1 cellular context compared by ENCODE assay signal in genomic region chr15:64460206-64460736, GRCh38.
TF ChIP-seq lines count a peak whose summit lies in the region.

TSS of gene ZNF609 (plus strand) at chr15:64460578. CDS start at chr15:64499420, 38,842 bp downstream.

TF ChIP-seq in HepG2, 621 proteins besides CTCF, POLR2A, EP300 and RAD21 (continued from another document and continues in another):
- TF ChIP-seq CENPT (CRISPR knock-in tag; IDR thresholded peaks at IDR 0.05; ENCODE audit: low read depth) (no peak), HOXA5 (CRISPR knock-in tag; IDR thresholded peaks at IDR 0.05) (no peak; the same call in 1 of the 2 replicates), CSRNP1 (CRISPR knock-in tag; IDR thresholded peaks at IDR 0.05) (no peak), ZNF687 (CRISPR knock-in tag; IDR thresholded peaks at IDR 0.05) (peak; percentile 81), KLF6 (CRISPR knock-in tag; IDR thresholded peaks at IDR 0.05) (no peak), CREBL2 (CRISPR knock-in tag; IDR thresholded peaks at IDR 0.05; ENCODE audit: borderline replicate concordance) (no peak), ZKSCAN1 (IDR thresholded peaks at IDR 0.05; ENCODE audit: low read length) (peak; percentile 41; the same call in 1 of the 2 replicates), TFE3 (CRISPR knock-in tag; IDR thresholded peaks at IDR 0.05) (no peak; the same call in 1 of the 2 replicates), TRAFD1 (CRISPR knock-in tag; IDR thresholded peaks at IDR 0.05; ENCODE audit: borderline replicate concordance) (no peak), ZNF317 (CRISPR knock-in tag; IDR thresholded peaks at IDR 0.05) (0 out of 2 replicates have a peak, but pooled peaks have one; percentile 31), BORCS8-MEF2B (CRISPR knock-in tag; IDR thresholded peaks at IDR 0.05) (0 out of 2 replicates have a peak, but pooled peaks have one; percentile 32), NCOA1 (CRISPR knock-in tag; IDR thresholded peaks at IDR 0.05) (no peak), ATF5 (CRISPR knock-in tag; IDR thresholded peaks at IDR 0.05; ENCODE audit: low read depth) (no peak), ZFP36 (IDR thresholded peaks at IDR 0.05; ENCODE audit: borderline replicate concordance, low read depth, low read length, partially characterized antibody) (no peak), ZNF747 (CRISPR knock-in tag; IDR thresholded peaks at IDR 0.05; ENCODE audit: borderline replicate concordance) (peak; percentile 60; the same call in 1 of the 2 replicates), ZNF558 (CRISPR knock-in tag; IDR thresholded peaks at IDR 0.05; ENCODE audit: borderline replicate concordance) (peak; percentile 42; the same call in 1 of the 2 replicates), ATF3 (CRISPR knock-in tag; IDR thresholded peaks at IDR 0.05) (peak; percentile 51; the same call in 1 of the 2 replicates), ZMAT3 (CRISPR knock-in tag; conservative IDR thresholded peaks at IDR 0.05) (no peak), ZNF878 (CRISPR knock-in tag; IDR thresholded peaks at IDR 0.05) (no peak), ZSCAN29 (CRISPR knock-in tag; conservative IDR thresholded peaks at IDR 0.05) (peak; percentile 80; the same call in 1 of the 2 replicates), SOX6 (IDR thresholded peaks at IDR 0.05) (no peak), SOX6 (CRISPR knock-in tag; IDR thresholded peaks at IDR 0.05) (peak; percentile 54), SUZ12 (IDR thresholded peaks at IDR 0.05; ENCODE audit: low read depth, low read length) (no peak), ZFP37 (CRISPR knock-in tag; IDR thresholded peaks at IDR 0.05; ENCODE audit: borderline replicate concordance) (no peak), ZBTB8A (CRISPR knock-in tag; IDR thresholded peaks at IDR 0.05; ENCODE audit: borderline replicate concordance, low read depth) (no peak), GTF3A (CRISPR knock-in tag; conservative IDR thresholded peaks at IDR 0.05) (0 out of 2 replicates have a peak, but pooled peaks have one; percentile 54), ZNF512B (CRISPR knock-in tag; IDR thresholded peaks at IDR 0.05; ENCODE audit: borderline replicate concordance) (no peak), ATF7-NPFF (CRISPR knock-in tag; IDR thresholded peaks at IDR 0.05; ENCODE audit: low read depth) (no peak; the same call in 1 of the 2 replicates), SMARCE1 (IDR thresholded peaks at IDR 0.05; ENCODE audit: borderline replicate concordance) (no peak), PHB2 (IDR thresholded peaks at IDR 0.05; ENCODE audit: partially characterized antibody) (no peak), NR3C1 (CRISPR knock-in tag; IDR thresholded peaks at IDR 0.05) (no peak), SRSF9 (IDR thresholded peaks at IDR 0.05; ENCODE audit: borderline replicate concordance, insufficient read depth, low read depth, low read length, poor library complexity, severe bottlenecking) (no peak), ESRRA (CRISPR knock-in tag; IDR thresholded peaks at IDR 0.05; ENCODE audit: low read depth) (peak; percentile 63; the same call in 1 of the 2 replicates), TSC22D2 (CRISPR knock-in tag; IDR thresholded peaks at IDR 0.05; ENCODE audit: borderline replicate concordance) (0 out of 2 replicates have a peak, but pooled peaks have one; percentile 79), FOSL1 (CRISPR knock-in tag; IDR thresholded peaks at IDR 0.05; ENCODE audit: borderline replicate concordance) (no peak), ZNF556 (CRISPR knock-in tag; IDR thresholded peaks at IDR 0.05; ENCODE audit: borderline replicate concordance) (peak; percentile 92), THRA (CRISPR knock-in tag; IDR thresholded peaks at IDR 0.05; ENCODE audit: borderline replicate concordance) (peak; percentile 79; the same call in 1 of the 2 replicates), HOXA3 (CRISPR knock-in tag; IDR thresholded peaks at IDR 0.05) (peak; percentile 79), TOPORS (CRISPR knock-in tag; IDR thresholded peaks at IDR 0.05) (no peak), NBN (conservative IDR thresholded peaks at IDR 0.05) (no peak), TEF (CRISPR knock-in tag; IDR thresholded peaks at IDR 0.05) (no peak), RARA (CRISPR knock-in tag; IDR thresholded peaks at IDR 0.05) (0 out of 2 replicates have a peak, but pooled peaks have one; percentile 28), NPAS2 (CRISPR knock-in tag; IDR thresholded peaks at IDR 0.05; ENCODE audit: borderline replicate concordance) (no peak), MED8 (CRISPR knock-in tag; IDR thresholded peaks at IDR 0.05; ENCODE audit: insufficient replicate concordance) (peak; percentile 68), ZNF430 (CRISPR knock-in tag; IDR thresholded peaks at IDR 0.05) (peak; percentile 54; the same call in 1 of the 2 replicates), ZNF143 (CRISPR knock-in tag; IDR thresholded peaks at IDR 0.05) (no peak), HCFC1 (IDR thresholded peaks at IDR 0.05; ENCODE audit: low read depth, low read length) (no peak; the same call in 1 of the 2 replicates), ETV5 (CRISPR knock-in tag; IDR thresholded peaks at IDR 0.05; ENCODE audit: borderline replicate concordance) (peak; percentile 58; the same call in 1 of the 2 replicates), FIP1L1 (IDR thresholded peaks at IDR 0.05; ENCODE audit: borderline replicate concordance, insufficient read depth, low read depth, low read length) (no peak), ARHGAP35 (CRISPR knock-in tag; IDR thresholded peaks at IDR 0.05; ENCODE audit: borderline replicate concordance) (0 out of 2 replicates have a peak, but pooled peaks have one; percentile 43), SP140L (CRISPR knock-in tag; IDR thresholded peaks at IDR 0.05; ENCODE audit: borderline replicate concordance) (no peak), RFX1 (IDR thresholded peaks at IDR 0.05) (no peak)
